ENCODE assay signal across 8 cellular contexts in the genomic region with DNA sequence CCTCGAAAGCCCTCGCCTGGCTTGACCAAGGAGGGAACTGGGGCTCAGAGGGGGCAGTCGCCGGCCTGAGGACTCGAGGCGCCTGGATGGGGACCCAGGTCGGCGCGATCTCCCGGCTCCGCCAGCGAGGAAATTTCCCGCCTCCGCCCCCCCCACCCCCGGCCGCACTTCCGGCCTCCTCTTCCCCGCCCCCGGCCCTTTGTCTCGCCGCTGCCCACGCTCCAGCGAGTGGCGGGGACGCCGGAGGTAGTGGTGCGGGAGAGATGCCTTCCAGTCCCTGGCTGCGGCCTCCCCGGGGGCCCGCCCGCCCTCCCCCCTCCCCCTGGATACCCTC. TPM values are rescaled to one million over a fixed set of nuclear protein-coding genes. Genes with fewer than 3 reads are reported as not detected.
DNase-seq lines count a peak whose midpoint lies in the region; ATAC-seq lines count a peak whose summit lies in the region.

No MANE protein-coding gene starts in this region.

- H3K9ac ChIP-seq in adipocyte (ENCODE audit: low read length) (no peak overlapping the region), mesenchymal stem cell (ENCODE audit: low read length) (no peak overlapping the region)

- H3K27ac ChIP-seq in mesenchymal stem cell (ENCODE audit: low read length, poor library complexity, severe bottlenecking) = no peak overlapping the region

- H2BK5ac ChIP-seq in mesenchymal stem cell (ENCODE audit: low read depth, low read length, poor library complexity, severe bottlenecking) = no peak overlapping the region

- peak overlapping the region; percentile 21 for H2AFZ ChIP-seq in mesenchymal stem cell (ENCODE audit: low read depth, low read length)

- H2BK12ac ChIP-seq in mesenchymal stem cell (ENCODE audit: low read length in 2 of 2) = peak overlapping the region in 1 of 2 experiments; percentile 22

- H3K4me3 ChIP-seq in adipocyte (ENCODE audit: low read length) (peak overlapping the region; percentile 78), mesenchymal stem cell (ENCODE audit: insufficient read depth in 1 of 2, low read depth in 1 of 2, low read length in 2 of 2) (peak overlapping the region; percentile 79 to 81)

- no peak overlapping the region for H3K23ac ChIP-seq in mesenchymal stem cell (ENCODE audit: low read length in 2 of 2)

- peak overlapping the region; percentile 83 for H2BK15ac ChIP-seq in mesenchymal stem cell (ENCODE audit: low read depth, poor library complexity, severe bottlenecking)

- peak; percentile 62 for DNase-seq in NCI-H146 (lab: John Stamatoyannopoulos, UW)
- DNase-seq in NCI-H146 treated with DMSO at 0.1 percent for 48 hours (lab: John Stamatoyannopoulos, UW; ENCODE audit: unreplicated experiment) = no peak
- peak; percentile 15 for DNase-seq in adipocyte (ENCODE audit: low read depth)
- no peak for DNase-seq in mesenchymal stem cell
- no peak for DNase-seq in EL
- no peak for DNase-seq in RKO (ENCODE audit: low spot score)

- peak overlapping the region in 1 of 2 experiments; percentile 31 for H3K14ac ChIP-seq in mesenchymal stem cell (ENCODE audit: low read length in 2 of 2)

- H4K91ac ChIP-seq in mesenchymal stem cell (ENCODE audit: low read length) = no peak overlapping the region

- no peaks in the 10 kb centered on the region for H3K36me3 ChIP-seq in adipocyte (ENCODE audit: control insufficient read depth, insufficient read depth, low read length, severe bottlenecking)
- H3K36me3 ChIP-seq in mesenchymal stem cell (ENCODE audit: control insufficient read depth in 1 of 2, insufficient read depth in 2 of 2, low read depth in 1 of 2, low read length in 2 of 2) = peaks cover 0 to 5% of the 10 kb centered on the region in 2 experiments

- H3K4me1 ChIP-seq in adipocyte (ENCODE audit: control insufficient read depth, insufficient read depth, low read length) = peaks cover 19% of the 10 kb centered on the region
- H3K4me1 ChIP-seq in mesenchymal stem cell (ENCODE audit: control insufficient read depth, insufficient read depth, low read depth, low read length) = peaks cover 34% of the 10 kb centered on the region

- no peaks in the 10 kb centered on the region for H3K9me3 ChIP-seq in adipocyte (ENCODE audit: control insufficient read depth, low read length)
- no peaks in the 10 kb centered on the region for H3K9me3 ChIP-seq in mesenchymal stem cell (ENCODE audit: control insufficient read depth, low read length)

- H3K4me2 ChIP-seq in mesenchymal stem cell (ENCODE audit: low read length, poor library complexity, severe bottlenecking) = peak overlapping the region; percentile 92

- no peaks in the 10 kb centered on the region for H3K27me3 ChIP-seq in adipocyte (replicated peaks; ENCODE audit: control insufficient read depth, insufficient read depth, low read length)
- no peaks in the 10 kb centered on the region for H3K27me3 ChIP-seq in mesenchymal stem cell (ENCODE audit: control insufficient read depth in 1 of 2, insufficient read depth in 1 of 2, low read length in 2 of 2)

- peak; percentile 13 for ATAC-seq in HG03135 (IDR thresholded peaks at IDR 0.05; ENCODE audit: unreplicated experiment)
- ATAC-seq in HG03520 (IDR thresholded peaks at IDR 0.05; ENCODE audit: unreplicated experiment) = no peak

- H4K8ac ChIP-seq in mesenchymal stem cell (ENCODE audit: low read length) = peak overlapping the region; percentile 56

- 0% methylated on average over 6 of the region's 31 CpGs for WGBS in mesenchymal stem cell

- H3K4ac ChIP-seq in mesenchymal stem cell (ENCODE audit: low read depth in 1 of 2, low read length in 2 of 2) = peak overlapping the region in 1 of 2 experiments; percentile 26

- no peak overlapping the region for H2AK5ac ChIP-seq in mesenchymal stem cell (ENCODE audit: low read length, severe bottlenecking)

- no peak overlapping the region for H2BK120ac ChIP-seq in mesenchymal stem cell (ENCODE audit: low read depth, low read length)

- no peak overlapping the region for H3K18ac ChIP-seq in mesenchymal stem cell (ENCODE audit: low read depth in 1 of 2, low read length in 2 of 2)

- peaks cover 19% of the 10 kb centered on the region for H3K79me1 ChIP-seq in mesenchymal stem cell (replicated peaks; ENCODE audit: low read length, poor library complexity, severe bottlenecking)

RNA-seq across cellular contexts. Expression of gene GPRIN1, which starts 0.4 kb away (rescaled TPM):
- 5.0 TPM for polyA plus RNA-seq in mesenchymal stem cell (2013, experiment 1 of 2)
- polyA plus RNA-seq in mesenchymal stem cell (2013, experiment 2 of 2) = 4.9 TPM

RNA-seq across cellular contexts. Expression of gene SNCB, which starts 19.9 kb away (rescaled TPM):
- 1.0 TPM for polyA plus RNA-seq in mesenchymal stem cell (2013, experiment 1 of 2)
- 1.0 TPM for polyA plus RNA-seq in mesenchymal stem cell (2013, experiment 2 of 2)

RNA-seq across cellular contexts. Expression of gene EIF4E1B, which starts 20.1 kb away (rescaled TPM):
- polyA plus RNA-seq in mesenchymal stem cell (2013, experiment 1 of 2) = not detected
- polyA plus RNA-seq in mesenchymal stem cell (2013, experiment 2 of 2) = not detected

RNA-seq across cellular contexts. Expression of gene TSPAN17, which starts 36.9 kb away (rescaled TPM):
- polyA plus RNA-seq in mesenchymal stem cell (2013, experiment 1 of 2) = 37.2 TPM
- 39.4 TPM for polyA plus RNA-seq in mesenchymal stem cell (2013, experiment 2 of 2)

Comparison
In these comparisons a context has a peak if more than half of its experiments do, and no peak if none do; other contexts are left out.
1. DNase-seq: peak in NCI-H146 (single experiment) and adipocyte (single experiment); none in NCI-H146 treated with DMSO at 0.1 percent for 48 hours (single experiment), mesenchymal stem cell (single experiment), EL (single experiment) and RKO (single experiment).